ENCODE assay signal across 14 cellular contexts in genomic region chr12:117014342-117014887, GRCh38.
DNase-seq lines count a peak whose midpoint lies in the region; ATAC-seq, FAIRE-seq and TF ChIP-seq lines count a peak whose summit lies in the region.
"Had no signal": no experiment of that assay in that cellular context is flagged by ENCODE, and none has a peak within 500 bp of the region (broad histone marks: within the 10 kb centered on the region; RNA-seq: fewer than 3 reads in every experiment).

No MANE protein-coding gene starts in this region.

- H3K36me3 Mint-ChIP-seq in Calu3 (ENCODE audit: insufficient read depth, unreplicated experiment) (peaks cover 91% of the 10 kb centered on the region), chondrocyte (ENCODE audit: low read depth) (peaks cover 35% of the 10 kb centered on the region), osteocyte (ENCODE audit: unreplicated experiment) (peaks cover 56% of the 10 kb centered on the region)
- H3K36me3 Mint-ChIP-seq in activated naive CD4-positive, alpha-beta T cell treated with anti-CD3 and anti-CD28 coated beads, Interleukin-2, amount 10 ng/mL, durations not matched to agents 7 days and 5 days = peaks cover 49% of the 10 kb centered on the region

- H3K27me3 Mint-ChIP-seq in Calu3 (ENCODE audit: unreplicated experiment) (no peaks in the 10 kb centered on the region), chondrocyte (ENCODE audit: low read depth) (no peaks in the 10 kb centered on the region), osteocyte (ENCODE audit: unreplicated experiment) (no peaks in the 10 kb centered on the region)
- no peaks in the 10 kb centered on the region for H3K27me3 Mint-ChIP-seq in activated naive CD4-positive, alpha-beta T cell treated with anti-CD3 and anti-CD28 coated beads, Interleukin-2, amount 10 ng/mL, durations not matched to agents 7 days and 5 days
- H3K27me3 Mint-ChIP-seq: CD8-positive, alpha-beta memory T cell had no signal

- no peaks in the 10 kb centered on the region for H4K20me1 ChIP-seq in HepG2 (ENCODE audit: insufficient read depth, low read length)

- in situ Hi-C loops in HepG2 (cut with HindIII; ENCODE audit: extremely low pct_ligation_motif_present, low pct_unique_long_range_greater_than_20kb) = no loop called here

- H3K27ac ChIP-seq in HepG2 (ENCODE audit: extremely low read length, insufficient read depth, low read length) = no peak overlapping the region
- no peak overlapping the region for H3K27ac ChIP-seq in ascending aorta
- H3K27ac ChIP-seq: 22Rv1, GM23248 had no signal

- H3K4me3 ChIP-seq in HepG2 (replicated peaks in 1 of 3; ENCODE audit: insufficient read depth in 1 of 3, low read depth in 2 of 3, low read length in 3 of 3) (no peak overlapping the region), ascending aorta (no peak overlapping the region)
- H3K4me3 ChIP-seq: GM23248 had no signal

- no peak for TF ChIP-seq EP300 in HepG2 (IDR thresholded peaks at IDR 0.05; ENCODE audit: low read depth in 2 of 2, low read length in 2 of 2)
- TF ChIP-seq EP300 in HepG2 (CRISPR knock-in tag; IDR thresholded peaks at IDR 0.05; ENCODE audit: borderline replicate concordance) = no peak

- no peaks in the 10 kb centered on the region for H3K79me2 ChIP-seq in HepG2 (ENCODE audit: insufficient read depth, low read length)

- H3K4me3 Mint-ChIP-seq in Calu3 (ENCODE audit: low read depth, unreplicated experiment) (no peak overlapping the region), chondrocyte (ENCODE audit: unreplicated experiment) (no peak overlapping the region), osteocyte (ENCODE audit: unreplicated experiment) (no peak overlapping the region)
- H3K4me3 Mint-ChIP-seq in activated naive CD4-positive, alpha-beta T cell treated with anti-CD3 and anti-CD28 coated beads, Interleukin-2, amount 10 ng/mL, durations not matched to agents 7 days and 5 days = no peak overlapping the region
- H3K4me3 Mint-ChIP-seq: CD14-positive monocyte; CD8-positive, alpha-beta memory T cell had no signal

- TF ChIP-seq POLR2A in HepG2 (IDR thresholded peaks at IDR 0.05; ENCODE audit: insufficient read depth in 1 of 2, low read depth in 2 of 2, low read length in 2 of 2) = no peak

- H3K9me3 Mint-ChIP-seq in Calu3 (ENCODE audit: low read depth, unreplicated experiment) = no peaks in the 10 kb centered on the region
- H3K9me3 Mint-ChIP-seq in chondrocyte (ENCODE audit: low read depth) = peaks cover 10% of the 10 kb centered on the region
- peaks cover 5% of the 10 kb centered on the region for H3K9me3 Mint-ChIP-seq in osteocyte (ENCODE audit: unreplicated experiment)
- H3K9me3 Mint-ChIP-seq in activated naive CD4-positive, alpha-beta T cell treated with anti-CD3 and anti-CD28 coated beads, Interleukin-2, amount 10 ng/mL, durations not matched to agents 7 days and 5 days = peaks cover 10% of the 10 kb centered on the region

- no peak overlapping the region for H3K9ac ChIP-seq in HepG2 (ENCODE audit: insufficient read depth, low read depth, low read length)
- H3K9ac ChIP-seq: GM23248 had no signal

- peak overlapping the region; percentile 65 for H3K27ac Mint-ChIP-seq in Calu3 (ENCODE audit: unreplicated experiment)
- peak overlapping the region; percentile 19 for H3K27ac Mint-ChIP-seq in chondrocyte (ENCODE audit: unreplicated experiment)
- H3K27ac Mint-ChIP-seq in osteocyte (ENCODE audit: unreplicated experiment) = no peak overlapping the region
- H3K27ac Mint-ChIP-seq in activated naive CD4-positive, alpha-beta T cell treated with anti-CD3 and anti-CD28 coated beads, Interleukin-2, amount 10 ng/mL, durations not matched to agents 7 days and 5 days = no peak overlapping the region
- H3K27ac Mint-ChIP-seq: CD8-positive, alpha-beta memory T cell had no signal

- no peak overlapping the region for H3K4me2 ChIP-seq in HepG2 (ENCODE audit: low read depth, low read length)

- TF ChIP-seq CTCF in Calu3 (IDR thresholded peaks at IDR 0.05; ENCODE audit: unreplicated experiment) (no peak), chondrocyte (IDR thresholded peaks at IDR 0.05) (no peak), HepG2 (CRISPR knock-in tag; IDR thresholded peaks at IDR 0.05) (no peak), osteocyte (IDR thresholded peaks at IDR 0.05) (no peak), ascending aorta (IDR thresholded peaks at IDR 0.05) (no peak)

- no peaks in the 10 kb centered on the region for H3K4me1 Mint-ChIP-seq in Calu3 (ENCODE audit: low read depth, unreplicated experiment)
- peaks cover 41% of the 10 kb centered on the region for H3K4me1 Mint-ChIP-seq in chondrocyte (ENCODE audit: low read depth)
- peaks cover 10% of the 10 kb centered on the region for H3K4me1 Mint-ChIP-seq in osteocyte (ENCODE audit: unreplicated experiment)
- H3K4me1 Mint-ChIP-seq in activated naive CD4-positive, alpha-beta T cell treated with anti-CD3 and anti-CD28 coated beads, Interleukin-2, amount 10 ng/mL, durations not matched to agents 7 days and 5 days = no peaks in the 10 kb centered on the region
- H3K4me1 Mint-ChIP-seq: CD14-positive monocyte; CD8-positive, alpha-beta memory T cell had no signal

- H3K4me1 ChIP-seq in HepG2 (ENCODE audit: insufficient read depth, low read length) = no peaks in the 10 kb centered on the region
- no peaks in the 10 kb centered on the region for H3K4me1 ChIP-seq in ascending aorta
- H3K4me1 ChIP-seq: Caco-2 had no signal

- CTCF ChIA-PET in Calu3 (lab: Charles Lee) (interaction anchor here (0.8 kb wide), 1 partner anchor 16 kb away, joined by 3 read pairs; no protein-coding TSS in a partner anchor), HepG2 (lab: Yijun Ruan, JAX; ENCODE audit: low intra/inter-chr PET ratio, low total read pairs) (no interaction called here)
- CTCF ChIA-PET in activated naive CD4-positive, alpha-beta T cell treated with anti-CD3 and anti-CD28 coated beads, Interleukin-2, amount 10 ng/mL, durations not matched to agents 7 days and 5 days (lab: Charles Lee) = interaction anchor here (0.8 kb wide), 1 partner anchor 11 kb away, joined by 3 read pairs; no protein-coding TSS in a partner anchor

- intact Hi-C loops in Calu3 (cut with micrococcal nuclease; ENCODE audit: unreplicated experiment) (no loop called here), HepG2 (cut with micrococcal nuclease; ENCODE audit: unreplicated experiment) (no loop called here), ascending aorta (cut with DNase I) (no loop called here)

- DNase-seq in Calu3 (no peak), chondrocyte (ENCODE audit: low spot score) (no peak), HepG2 (ENCODE audit: low spot score) (no peak), osteocyte (ENCODE audit: extremely low spot score, unreplicated experiment) (peak; percentile 4), activated gamma-delta T cell treated with Interleukin-2 at 50 U/mL for 16 hours (no peak), ascending aorta (ENCODE audit: low spot score in 2 of 2) (no peak)
- DNase-seq in activated naive CD4-positive, alpha-beta T cell treated with anti-CD3 and anti-CD28 coated beads, Interleukin-2, amount 10 ng/mL, durations not matched to agents 7 days and 5 days = no peak
- DNase-seq: Caco-2; CD8-positive, alpha-beta memory T cell; H7 had no signal

- H3K36me3 ChIP-seq in HepG2 (replicated peaks in 1 of 2; ENCODE audit: control insufficient read depth in 1 of 2, insufficient read depth in 2 of 2, low read length in 2 of 2) (peaks cover 7 to 36% of the 10 kb centered on the region in 2 experiments; a peak in 4 of 5 replicates), ascending aorta (peaks cover 29 to 62% of the 10 kb centered on the region in 2 donors)

- no peak overlapping the region for H2AFZ ChIP-seq in HepG2 (ENCODE audit: low read length)
- H2AFZ ChIP-seq: GM23248 had no signal

- POLR2A ChIA-PET in HepG2 (lab: Yijun Ruan, JAX) = no interaction called here

- no peaks in the 10 kb centered on the region for H3K9me3 ChIP-seq in HepG2 (ENCODE audit: low read length)
- H3K9me3 ChIP-seq in ascending aorta = peaks cover 0 to 24% of the 10 kb centered on the region in 2 donors
- H3K9me3 ChIP-seq: Caco-2 had no signal

- FAIRE-seq in HepG2 (lab: Jason Lieb, UNC) = no peak

- H3K27me3 ChIP-seq in HepG2 (ENCODE audit: control insufficient read depth in 1 of 2, insufficient read depth in 2 of 2, low read length in 2 of 2) (no peaks in the 10 kb centered on the region), ascending aorta (no peaks in the 10 kb centered on the region)

- 68% methylated on average over 8 of the region's 8 CpGs for WGBS in HepG2 (ENCODE audit: low lambda C conversion rate)

- BruUV-seq in Calu3 (replicated peaks; lab: Mats Ljungman, UMichigan) = no TSS peak
- no TSS peak for BruUV-seq in HepG2 (replicated peaks; lab: Mats Ljungman, UMichigan)

- no peak for ATAC-seq in HepG2
- ATAC-seq in GM21423 (IDR thresholded peaks at IDR 0.05; ENCODE audit: unreplicated experiment) = no peak

- no peak for TF ChIP-seq RAD21 in HepG2 (CRISPR knock-in tag; IDR thresholded peaks at IDR 0.05)

TF ChIP-seq in HepG2, 621 proteins besides CTCF, POLR2A, EP300 and RAD21 (continues in another document):
- no peak for TF ChIP-seq ZBTB10 (CRISPR knock-in tag; IDR thresholded peaks at IDR 0.05; ENCODE audit: borderline replicate concordance)
- no peak for TF ChIP-seq ZNF235 (CRISPR knock-in tag; IDR thresholded peaks at IDR 0.05; ENCODE audit: borderline replicate concordance)
- TF ChIP-seq HOXA9 (CRISPR knock-in tag; IDR thresholded peaks at IDR 0.05; ENCODE audit: borderline replicate concordance) = no peak
- no peak for TF ChIP-seq ZNF441 (CRISPR knock-in tag; IDR thresholded peaks at IDR 0.05; ENCODE audit: borderline replicate concordance)
- TF ChIP-seq RBM22 (optimal IDR thresholded peaks at IDR 0.05; ENCODE audit: low read length) = peak; percentile 49
- no peak for TF ChIP-seq CBFB (CRISPR knock-in tag; IDR thresholded peaks at IDR 0.05)
- TF ChIP-seq ZNF678 (CRISPR knock-in tag; IDR thresholded peaks at IDR 0.05) = no peak
- no peak for TF ChIP-seq ZNF17 (CRISPR knock-in tag; IDR thresholded peaks at IDR 0.05)

Comparison
In these comparisons a context has a peak if more than half of its experiments do, and no peak if none do; other contexts are left out.
1. H3K27ac Mint-ChIP-seq: peak in Calu3 (single experiment) and chondrocyte (single experiment); none in osteocyte (single experiment) and activated naive CD4-positive, alpha-beta T cell treated with anti-CD3 and anti-CD28 coated beads, Interleukin-2, amount 10 ng/mL, durations not matched to agents 7 days and 5 days (single experiment).